Comparison of ENCODE assay signal across 21 cellular contexts in genomic region chr21:46598563-46599250, GRCh38. TPM values are rescaled to one million over a fixed set of nuclear protein-coding genes. Genes with fewer than 3 reads are reported as not detected.
DNase-seq lines count a peak whose midpoint lies in the region; ATAC-seq, FAIRE-seq and TF ChIP-seq lines count a peak whose summit lies in the region.
"Had no signal": no experiment of that assay in that cellular context is flagged by ENCODE, and none has a peak within 500 bp of the region (broad histone marks: within the 10 kb centered on the region; RNA-seq: fewer than 3 reads in every experiment).

No MANE protein-coding gene starts in this region.

- H2BK15ac ChIP-seq in neuronal stem cell (ENCODE audit: low read length): peak overlapping the region; percentile 40

- peak overlapping the region in 2 of 4 donors; percentile 3 to 33 for H3K27ac ChIP-seq in gastroesophageal sphincter
- peak overlapping the region; percentile 29 for H3K27ac ChIP-seq in neuronal stem cell (replicated peaks; ENCODE audit: low read length)
- no peak overlapping the region for H3K27ac ChIP-seq in upper lobe of right lung

- H3K79me1 ChIP-seq in neuronal stem cell (ENCODE audit: low read depth, low read length): no peaks in the 10 kb centered on the region

- no peak for FAIRE-seq in frontal cortex (lab: Jason Lieb, UNC)

- no peak overlapping the region for H2BK12ac ChIP-seq in neuronal stem cell (ENCODE audit: low read length)

- no peak overlapping the region for H3K9ac ChIP-seq in neuronal stem cell (ENCODE audit: low read depth, low read length, poor library complexity)

- peak overlapping the region; percentile 91 for H3K18ac ChIP-seq in neuronal stem cell (ENCODE audit: low read length)

- H4K8ac ChIP-seq in neuronal stem cell (ENCODE audit: low read depth, low read length): no peak overlapping the region

- peak overlapping the region; percentile 47 for H2AFZ ChIP-seq in neuronal stem cell (ENCODE audit: low read length)

- intact Hi-C loops in upper lobe of right lung (cut with DNase I): no loop called here

- POLR2A ChIA-PET in GM10248 (lab: Yijun Ruan, JAX): no interaction called here

- peak overlapping the region; percentile 60 for H3K4ac ChIP-seq in neuronal stem cell (ENCODE audit: low read length)

- H3K4me1 ChIP-seq in gastroesophageal sphincter (peaks cover 0 to 26% (median 7%) of the 10 kb centered on the region in 3 donors), neuronal stem cell (ENCODE audit: control insufficient read depth in 2 of 2, insufficient read depth in 1 of 2, low read depth in 1 of 2, low read length in 2 of 2) (peaks cover 10 to 41% of the 10 kb centered on the region in 2 donors), upper lobe of right lung (peaks cover 5% of the 10 kb centered on the region)
- H3K4me1 ChIP-seq: breast epithelium had no signal

- H3K9me3 ChIP-seq in gastroesophageal sphincter: peaks cover 0 to 5% (median 0%) of the 10 kb centered on the region in 3 donors
- H3K9me3 ChIP-seq in neuronal stem cell (replicated peaks in 1 of 2; ENCODE audit: control insufficient read depth in 2 of 2, insufficient read depth in 1 of 2, low read depth in 1 of 2, low read length in 2 of 2): peaks cover 2 to 24% of the 10 kb centered on the region in 2 donors
- no peaks in the 10 kb centered on the region for H3K9me3 ChIP-seq in upper lobe of right lung

- peak overlapping the region; percentile 12 for H3K4me2 ChIP-seq in neuronal stem cell (ENCODE audit: insufficient read depth, low read length, poor library complexity, severe bottlenecking)

- peak overlapping the region; percentile 91 for H2AK5ac ChIP-seq in neuronal stem cell (ENCODE audit: low read depth, low read length)

- ATAC-seq in SK-N-SH treated with all-trans-retinoic acid at 6 μM for 48 hours: peak; percentile 66
- peak; percentile 29 for ATAC-seq in gastroesophageal sphincter
- ATAC-seq in HG02610 (IDR thresholded peaks at IDR 0.05; ENCODE audit: unreplicated experiment): no peak
- no peak for ATAC-seq in upper lobe of right lung
- no peak for ATAC-seq in GM18511 (IDR thresholded peaks at IDR 0.05; ENCODE audit: unreplicated experiment)
- ATAC-seq: activated CD8-positive, alpha-beta T cell treated with anti-CD3 and anti-CD28 coated beads for 36 hours; activated T-cell treated with anti-CD3 and anti-CD28 coated beads, Interleukin-2, amount 50 U/mL, for 4 hours; HCT116; T-helper 17 cell had no signal

- H2BK5ac ChIP-seq in neuronal stem cell (ENCODE audit: low read length): peak overlapping the region; percentile 56

- 48 to 100% methylated on average over 2 to 8 of the region's 32 CpGs for WGBS in gastroesophageal sphincter (ENCODE audit: low coverage in 1 of 2), 2 donors
- WGBS in neuronal stem cell (ENCODE audit: extremely low coverage in 2 of 2, insufficient read length in 2 of 2, insufficient replicate concordance in 1 of 2), 2 donors: no CpG with 5 or more reads among the region's 32 CpGs

- CTCF ChIA-PET in GM10248 (lab: Yijun Ruan, JAX): no interaction called here

- no peaks in the 10 kb centered on the region for H3K36me3 ChIP-seq in gastroesophageal sphincter
- H3K36me3 ChIP-seq in neuronal stem cell (replicated peaks in 1 of 2; ENCODE audit: control insufficient read depth in 2 of 2, insufficient read depth in 2 of 2, low read length in 2 of 2): no peaks in the 10 kb centered on the region
- no peaks in the 10 kb centered on the region for H3K36me3 ChIP-seq in upper lobe of right lung
- H3K36me3 ChIP-seq: breast epithelium, ovary had no signal

- H3K27me3 ChIP-seq in gastroesophageal sphincter (no peaks in the 10 kb centered on the region), neuronal stem cell (ENCODE audit: control insufficient read depth in 3 of 3, insufficient read depth in 3 of 3, low read depth in 1 of 3, low read length in 3 of 3) (no peaks in the 10 kb centered on the region), upper lobe of right lung (no peaks in the 10 kb centered on the region)
- H3K27me3 ChIP-seq: breast epithelium, ovary had no signal

- no peak overlapping the region for H3K14ac ChIP-seq in neuronal stem cell (ENCODE audit: low read length)

- no peak for TF ChIP-seq POLR2A in gastroesophageal sphincter (IDR thresholded peaks at IDR 0.05)

- no peak overlapping the region for H4K91ac ChIP-seq in neuronal stem cell (ENCODE audit: low read depth, low read length, poor library complexity)

- no peak for TF ChIP-seq EP300 in gastroesophageal sphincter (IDR thresholded peaks at IDR 0.05)

- H3K23ac ChIP-seq in neuronal stem cell (ENCODE audit: low read depth, low read length, poor library complexity): peak overlapping the region; percentile 25

- H2BK120ac ChIP-seq in neuronal stem cell (ENCODE audit: low read depth, low read length): no peak overlapping the region

- H3K4me3 ChIP-seq in gastroesophageal sphincter (no peak overlapping the region), neuronal stem cell (ENCODE audit: low read length in 2 of 2) (no peak overlapping the region), upper lobe of right lung (no peak overlapping the region)
- H3K4me3 ChIP-seq: breast epithelium, ovary had no signal

- DNase-seq in GM10248 (ENCODE audit: extremely low spot score) (peak; percentile 7), neuronal stem cell (ENCODE audit: low spot score) (no peak), upper lobe of right lung (no peak), frontal cortex (ENCODE audit: low spot score in 2 of 2) (no peak)
- DNase-seq: activated B cell treated with CpG ODN at 0.5 μM for 24 hours; activated CD8-positive, alpha-beta T cell treated with anti-CD3 and anti-CD28 coated beads for 36 hours; activated T-cell treated with anti-CD3 and anti-CD28 coated beads, Interleukin-2, amount 50 U/mL, for 4 hours; COR-L47; NCI-H1048; NCI-H2029 treated with DMSO at 0.1 percent for 48 hours; NCI-H524 treated with DMSO at 0.1 percent for 48 hours; SHP77; stimulated activated CD8-positive, alpha-beta memory T cell treated with anti-CD3 and anti-CD28 coated beads, Interleukin-4, amount 100 ng/mL, for 48 hours; T-helper 17 cell had no signal

- no peak for TF ChIP-seq CTCF in GM10248 (IDR thresholded peaks at IDR 0.05; ENCODE audit: control extremely low read depth, extremely low read depth, low read depth, missing control alignments)
- no peak for TF ChIP-seq CTCF in gastroesophageal sphincter (IDR thresholded peaks at IDR 0.05)
- TF ChIP-seq CTCF in upper lobe of right lung (IDR thresholded peaks at IDR 0.05): no peak

TF ChIP-seq in SK-N-SH treated with all-trans-retinoic acid at 6 μM for 48 hours, 23 proteins besides CTCF, POLR2A, EP300 and RAD21:
- TF ChIP-seq, protein P1, sequence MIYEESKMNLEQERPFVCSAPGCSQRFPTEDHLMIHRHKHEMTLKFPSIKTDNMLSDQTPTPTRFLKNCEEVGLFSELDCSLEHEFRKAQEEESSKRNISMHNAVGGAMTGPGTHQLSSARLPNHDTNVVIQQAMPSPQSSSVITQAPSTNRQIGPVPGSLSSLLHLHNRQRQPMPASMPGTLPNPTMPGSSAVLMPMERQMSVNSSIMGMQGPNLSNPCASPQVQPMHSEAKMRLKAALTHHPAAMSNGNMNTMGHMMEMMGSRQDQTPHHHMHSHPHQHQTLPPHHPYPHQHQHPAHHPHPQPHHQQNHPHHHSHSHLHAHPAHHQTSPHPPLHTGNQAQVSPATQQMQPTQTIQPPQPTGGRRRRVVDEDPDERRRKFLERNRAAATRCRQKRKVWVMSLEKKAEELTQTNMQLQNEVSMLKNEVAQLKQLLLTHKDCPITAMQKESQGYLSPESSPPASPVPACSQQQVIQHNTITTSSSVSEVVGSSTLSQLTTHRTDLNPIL (CRISPR knock-in tag; IDR thresholded peaks at IDR 0.05; ENCODE audit: low read depth): no peak
- TF ChIP-seq, protein P2, sequence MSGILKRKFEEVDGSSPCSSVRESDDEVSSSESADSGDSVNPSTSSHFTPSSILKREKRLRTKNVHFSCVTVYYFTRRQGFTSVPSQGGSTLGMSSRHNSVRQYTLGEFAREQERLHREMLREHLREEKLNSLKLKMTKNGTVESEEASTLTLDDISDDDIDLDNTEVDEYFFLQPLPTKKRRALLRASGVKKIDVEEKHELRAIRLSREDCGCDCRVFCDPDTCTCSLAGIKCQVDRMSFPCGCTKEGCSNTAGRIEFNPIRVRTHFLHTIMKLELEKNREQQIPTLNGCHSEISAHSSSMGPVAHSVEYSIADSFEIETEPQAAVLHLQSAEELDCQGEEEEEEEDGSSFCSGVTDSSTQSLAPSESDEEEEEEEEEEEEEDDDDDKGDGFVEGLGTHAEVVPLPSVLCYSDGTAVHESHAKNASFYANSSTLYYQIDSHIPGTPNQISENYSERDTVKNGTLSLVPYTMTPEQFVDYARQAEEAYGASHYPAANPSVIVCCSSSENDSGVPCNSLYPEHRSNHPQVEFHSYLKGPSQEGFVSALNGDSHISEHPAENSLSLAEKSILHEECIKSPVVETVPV (CRISPR knock-in tag; IDR thresholded peaks at IDR 0.05): no peak

RNA-seq across cellular contexts. Expression of gene S100B, which starts 6.2 kb away (rescaled TPM):
- total RNA-seq in gastroesophageal sphincter (10 to 100 TPM; 22.6 to 31.6 (median 27.7) TPM), upper lobe of right lung (4.5 TPM), frontal cortex (6.1 TPM)
- 1.1 TPM for polyA plus RNA-seq in neuronal stem cell (2013, experiment 1 of 2)
- 0.96 TPM for polyA plus RNA-seq in neuronal stem cell (2013, experiment 2 of 2)
- total RNA-seq: activated B cell treated with CpG ODN at 0.5 μM for 24 hours, T-helper 17 cell had no signal

RNA-seq across cellular contexts. Expression of gene PRMT2, which starts 36.8 kb away (rescaled TPM):
- 100 to 1,000 TPM; 128 to 176 (median 174) TPM for total RNA-seq in gastroesophageal sphincter
- 60.6 TPM for polyA plus RNA-seq in neuronal stem cell (2013, experiment 1 of 2)
- 61.2 TPM for polyA plus RNA-seq in neuronal stem cell (2013, experiment 2 of 2)
- total RNA-seq in upper lobe of right lung: 114 TPM
- 216 TPM for total RNA-seq in frontal cortex

Comparison
In these comparisons a context has a peak if more than half of its experiments do, and no peak if none do; other contexts are left out.
1. ATAC-seq: peak in SK-N-SH treated with all-trans-retinoic acid at 6 μM for 48 hours (single experiment) and gastroesophageal sphincter (single experiment); none in HG02610 (single experiment), upper lobe of right lung (single experiment) and GM18511 (single experiment).